In the genomic region with DNA sequence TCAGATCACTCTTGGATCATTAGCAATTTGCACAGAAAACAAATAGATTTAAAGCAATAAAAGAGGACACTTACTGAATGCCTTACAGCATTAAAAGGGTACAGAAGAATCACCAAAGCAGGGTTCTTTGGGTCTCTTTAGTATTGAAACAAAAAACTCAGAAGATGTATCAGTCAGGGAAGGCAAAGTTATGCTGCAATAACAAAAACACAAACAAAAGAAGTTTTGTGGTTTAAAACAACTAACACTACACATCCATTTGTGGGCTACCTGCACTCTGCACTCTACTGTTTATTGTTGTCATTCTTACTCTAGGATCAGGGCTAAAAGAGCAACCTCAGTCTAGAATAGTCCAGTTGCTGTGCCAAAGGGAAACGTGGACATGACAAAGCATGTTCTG, we compare ENCODE assay signal across 10 cellular contexts.
"Had no signal": no experiment of that assay in that cellular context is flagged by ENCODE, and none has a peak within 500 bp of the region (broad histone marks: within the 10 kb centered on the region; RNA-seq: fewer than 3 reads in every experiment).

No MANE protein-coding gene starts in this region.

- H3K4me2 ChIP-seq: GM23338 had no signal

- H3K9ac ChIP-seq: GM23248 had no signal

- H3K36me3 ChIP-seq: HAP-1 had no signal

- H2AFZ ChIP-seq: GM23248, GM23338 had no signal

- H3K4me1 ChIP-seq: HAP-1 had no signal

- H3K9me3 ChIP-seq: HAP-1 had no signal

- FAIRE-seq: H1, H54 had no signal

- DNase-seq: GM23248, GOT3, H7, H9, HCEC 1CT, HFFc6 had no signal

- H3K27ac ChIP-seq: GM23248 had no signal

- H3K4me3 ChIP-seq: GM23248, GM23338, HAP-1 had no signal
